ENCODE assay signal across 1 cellular context in the genomic region with DNA sequence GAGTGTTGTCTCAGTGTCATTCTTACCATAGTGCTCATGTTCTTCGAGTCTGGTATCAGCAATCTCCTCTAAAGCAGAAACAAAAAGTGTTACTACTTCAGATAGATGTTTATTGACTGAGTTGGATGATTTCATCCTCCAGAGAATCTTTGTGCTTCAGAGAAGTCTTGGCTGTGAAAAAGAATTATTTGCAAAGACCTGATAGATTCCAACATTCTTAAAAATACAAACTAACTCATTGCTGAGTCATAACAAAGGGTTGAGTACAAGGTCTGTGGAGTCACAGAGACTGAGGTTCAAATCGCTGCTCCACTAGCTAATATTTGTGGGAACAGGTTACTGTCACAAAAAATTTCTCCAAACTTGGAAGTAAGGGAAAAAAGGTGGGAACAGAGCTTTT.
TF ChIP-seq lines count a peak whose summit lies in the region.

No MANE protein-coding gene starts in this region.

TF ChIP-seq in GM23338, 12 proteins besides CTCF, POLR2A, EP300 and RAD21 (continued from another document):
- TF ChIP-seq STAT1 (IDR thresholded peaks at IDR 0.05; ENCODE audit: unreplicated experiment) (no peak), ZNF114 (CRISPR knock-in tag; IDR thresholded peaks at IDR 0.05) (no peak), POLR2AphosphoS5 (IDR thresholded peaks at IDR 0.05; ENCODE audit: low read depth) (no peak), ZNF462 (CRISPR knock-in tag; IDR thresholded peaks at IDR 0.05) (no peak), NANOG (IDR thresholded peaks at IDR 0.05; ENCODE audit: borderline replicate concordance) (no peak)
